8 cellular contexts compared by ENCODE assay signal in genomic region chr16:4376126-4376819, GRCh38. TPM values are rescaled to one million over a fixed set of nuclear protein-coding genes. Genes with fewer than 3 reads are reported as not detected.
A peak's percentile ranks its signal among the peaks of the same experiment; 100 is the strongest.
DNase-seq lines count a peak whose midpoint lies in the region; ATAC-seq and TF ChIP-seq lines count a peak whose summit lies in the region.

No MANE protein-coding gene starts in this region.

- H3K9ac ChIP-seq in mesenchymal stem cell (ENCODE audit: low read length): peak overlapping the region; percentile 86

- H3K4me1 ChIP-seq in mesenchymal stem cell (ENCODE audit: control insufficient read depth, insufficient read depth, low read depth, low read length) (peaks cover 85% of the 10 kb centered on the region), thoracic aorta (ENCODE audit: control insufficient read depth in 1 of 2, low read depth in 2 of 2) (peaks cover 52 to 71% of the 10 kb centered on the region in 2 donors)

- peak overlapping the region; percentile 37 for H2AK5ac ChIP-seq in mesenchymal stem cell (ENCODE audit: low read length, severe bottlenecking)

- peak overlapping the region in 1 of 2 experiments; percentile 27 for H3K4ac ChIP-seq in mesenchymal stem cell (ENCODE audit: low read depth in 1 of 2, low read length in 2 of 2)

- peak; percentile 29 for ATAC-seq in thoracic aorta (ENCODE audit: insufficient number of reproducible peaks, low FRiP score, low read depth)
- ATAC-seq in activated T-cell treated with anti-CD3 and anti-CD28 coated beads, Interleukin-2, amount 50 U/mL, for 72 hours (replicated peaks in 1 of 2): no peak

- H3K27me3 ChIP-seq in dorsolateral prefrontal cortex (no peaks in the 10 kb centered on the region), mesenchymal stem cell (ENCODE audit: control insufficient read depth in 1 of 2, insufficient read depth in 1 of 2, low read length in 2 of 2) (no peaks in the 10 kb centered on the region), thoracic aorta (replicated peaks; ENCODE audit: insufficient read depth) (no peaks in the 10 kb centered on the region)

- peaks cover 7% of the 10 kb centered on the region for H3K4me1 Mint-ChIP-seq in activated T-cell treated with anti-CD3 and anti-CD28 coated beads, Interleukin-2, amount 50 U/mL, for 72 hours (ENCODE audit: low read depth)

- peaks cover 19% of the 10 kb centered on the region for H3K79me1 ChIP-seq in mesenchymal stem cell (replicated peaks; ENCODE audit: low read length, poor library complexity, severe bottlenecking)

- peak; percentile 43 for DNase-seq in LNCaP clone FGC (ENCODE audit: low read depth)
- peak; percentile 75 to 91 (median 84) for DNase-seq in dorsolateral prefrontal cortex
- no peak for DNase-seq in mesenchymal stem cell
- DNase-seq in thoracic aorta (ENCODE audit: low spot score): peak; percentile 79
- DNase-seq in NCI-H1105 (lab: John Stamatoyannopoulos, UW): no peak
- no peak for DNase-seq in activated T-cell treated with anti-CD3 and anti-CD28 coated beads, Interleukin-2, amount 50 U/mL, for 72 hours
- no peak for DNase-seq in MV-4-11 (lab: John Stamatoyannopoulos, UW)
- no peak for DNase-seq in activated T-cell treated with anti-CD3 and anti-CD28 coated beads, Interleukin-2, amount 50 U/mL, for 1 hour

- peak overlapping the region; percentile 40 for H2BK15ac ChIP-seq in mesenchymal stem cell (ENCODE audit: low read depth, poor library complexity, severe bottlenecking)

- no peak overlapping the region for H3K27ac Mint-ChIP-seq in activated T-cell treated with anti-CD3 and anti-CD28 coated beads, Interleukin-2, amount 50 U/mL, for 72 hours

- peak overlapping the region in 1 of 2 experiments; percentile 5 for H3K23ac ChIP-seq in mesenchymal stem cell (ENCODE audit: low read length in 2 of 2)

- peak overlapping the region; percentile 12 for H4K91ac ChIP-seq in mesenchymal stem cell (ENCODE audit: low read length)

- intact Hi-C loops in dorsolateral prefrontal cortex (cut with DNase I): no loop called here

- no peak overlapping the region for H4K8ac ChIP-seq in mesenchymal stem cell (ENCODE audit: low read length)

- no peaks in the 10 kb centered on the region for H3K9me3 ChIP-seq in mesenchymal stem cell (ENCODE audit: control insufficient read depth, low read length)
- no peaks in the 10 kb centered on the region for H3K9me3 ChIP-seq in thoracic aorta

- H3K4me3 Mint-ChIP-seq in activated T-cell treated with anti-CD3 and anti-CD28 coated beads, Interleukin-2, amount 50 U/mL, for 72 hours: no peak overlapping the region

- TF ChIP-seq CTCF in LNCaP clone FGC (IDR thresholded peaks at IDR 0.05; ENCODE audit: control insufficient read depth, extremely low read depth, insufficient read depth) (no peak), dorsolateral prefrontal cortex (IDR thresholded peaks at IDR 0.05 in 54 of 56, conservative IDR thresholded peaks at IDR 0.05 in 2 of 56; ENCODE audit: low read depth in 1 of 56, partially characterized antibody in 56 of 56) (no peak), thoracic aorta (IDR thresholded peaks at IDR 0.05) (no peak)

- H3K4me3 ChIP-seq in LNCaP clone FGC (ENCODE audit: low read depth, low read length) (peak overlapping the region; percentile 25; the same call in 1 of the 2 replicates), dorsolateral prefrontal cortex (peak overlapping the region in 22 of 59 donors; percentile 2 to 48 (median 16)), mesenchymal stem cell (ENCODE audit: insufficient read depth in 1 of 2, low read depth in 1 of 2, low read length in 2 of 2) (peak overlapping the region in 1 of 2 experiments; percentile 70), thoracic aorta (peak overlapping the region; percentile 85)

- no peak overlapping the region for H2AFZ ChIP-seq in mesenchymal stem cell (ENCODE audit: low read depth, low read length)

- WGBS in mesenchymal stem cell: 65% methylated on average over 28 of the region's 30 CpGs

- H2BK5ac ChIP-seq in mesenchymal stem cell (ENCODE audit: low read depth, low read length, poor library complexity, severe bottlenecking): no peak overlapping the region

- peak overlapping the region in 56 of 59 donors; percentile 6 to 93 (median 74) for H3K27ac ChIP-seq in dorsolateral prefrontal cortex
- no peak overlapping the region for H3K27ac ChIP-seq in mesenchymal stem cell (ENCODE audit: low read length, poor library complexity, severe bottlenecking)
- peak overlapping the region; percentile 99 for H3K27ac ChIP-seq in thoracic aorta

- H2BK12ac ChIP-seq in mesenchymal stem cell (ENCODE audit: low read length in 2 of 2): peak overlapping the region in 1 of 2 experiments; percentile 4

- H3K27me3 Mint-ChIP-seq in activated T-cell treated with anti-CD3 and anti-CD28 coated beads, Interleukin-2, amount 50 U/mL, for 72 hours (ENCODE audit: low read depth): no peaks in the 10 kb centered on the region

- H3K14ac ChIP-seq in mesenchymal stem cell (ENCODE audit: low read length in 2 of 2): peak overlapping the region in 1 of 2 experiments; percentile 88

- peak overlapping the region; percentile 54 to 88 for H3K18ac ChIP-seq in mesenchymal stem cell (ENCODE audit: low read depth in 1 of 2, low read length in 2 of 2)

- H2BK120ac ChIP-seq in mesenchymal stem cell (ENCODE audit: low read depth, low read length): no peak overlapping the region

- H3K36me3 Mint-ChIP-seq in activated T-cell treated with anti-CD3 and anti-CD28 coated beads, Interleukin-2, amount 50 U/mL, for 72 hours (ENCODE audit: insufficient read depth in 2 of 2): no peaks in the 10 kb centered on the region

- H3K36me3 ChIP-seq in mesenchymal stem cell (ENCODE audit: control insufficient read depth in 1 of 2, insufficient read depth in 2 of 2, low read depth in 1 of 2, low read length in 2 of 2) (peaks cover 31 to 47% of the 10 kb centered on the region in 2 experiments), thoracic aorta (peaks cover 7% of the 10 kb centered on the region)

- peak overlapping the region; percentile 11 for H3K4me2 ChIP-seq in mesenchymal stem cell (ENCODE audit: low read length, poor library complexity, severe bottlenecking)

- no peaks in the 10 kb centered on the region for H3K9me3 Mint-ChIP-seq in activated T-cell treated with anti-CD3 and anti-CD28 coated beads, Interleukin-2, amount 50 U/mL, for 72 hours

RNA-seq across cellular contexts. Expression of gene VASN, which starts 4.6 kb away (rescaled TPM):
- 10 to 100 TPM in 84 of 120 experiments, 1 to 10 TPM in 36; 3.9 to 49.4 (median 12.1) TPM for total RNA-seq in dorsolateral prefrontal cortex
- 127 TPM for polyA plus RNA-seq in mesenchymal stem cell (2013, experiment 1 of 2)
- 127 TPM for polyA plus RNA-seq in mesenchymal stem cell (2013, experiment 2 of 2)
- total RNA-seq in thoracic aorta: 100 to 1,000 TPM; 197 to 217 TPM
- total RNA-seq in activated T-cell treated with anti-CD3 and anti-CD28 coated beads, Interleukin-2, amount 50 U/mL, for 72 hours: not detected

RNA-seq across cellular contexts. Expression of gene PAM16, which starts 25.2 kb away (rescaled TPM):
- total RNA-seq in dorsolateral prefrontal cortex (10 to 100 TPM; 31.5 to 61.9 (median 44.6) TPM), thoracic aorta (10 to 100 TPM; 18.4 to 21.1 TPM)
- polyA plus RNA-seq in mesenchymal stem cell (2013, experiment 1 of 2): 39.3 TPM
- 43.3 TPM for polyA plus RNA-seq in mesenchymal stem cell (2013, experiment 2 of 2)
- 10 to 100 TPM; 46.6 to 48.2 TPM for total RNA-seq in activated T-cell treated with anti-CD3 and anti-CD28 coated beads, Interleukin-2, amount 50 U/mL, for 72 hours

RNA-seq across cellular contexts. Expression of gene CORO7, which starts 40.1 kb away (rescaled TPM):
- total RNA-seq in dorsolateral prefrontal cortex (100 to 1,000 TPM in 1 of 120 experiments, 10 to 100 TPM in 119; 38.4 to 111 (median 63.7) TPM), thoracic aorta (10 to 100 TPM; 71.1 to 79.1 TPM)
- polyA plus RNA-seq in mesenchymal stem cell (2013, experiment 1 of 2): 25.5 TPM
- polyA plus RNA-seq in mesenchymal stem cell (2013, experiment 2 of 2): 22.1 TPM
- 100 to 1,000 TPM in 1 of 2 donors, 10 to 100 TPM in 1; 88.6 to 105 TPM for total RNA-seq in activated T-cell treated with anti-CD3 and anti-CD28 coated beads, Interleukin-2, amount 50 U/mL, for 72 hours

RNA-seq across cellular contexts. Expression of gene DNAJA3, which starts 49.4 kb away (rescaled TPM):
- total RNA-seq in dorsolateral prefrontal cortex (10 to 100 TPM; 38.3 to 66.6 (median 53.2) TPM), thoracic aorta (10 to 100 TPM; 35.2 to 52.2 TPM)
- polyA plus RNA-seq in mesenchymal stem cell (2013, experiment 1 of 2): 27.3 TPM
- 27.3 TPM for polyA plus RNA-seq in mesenchymal stem cell (2013, experiment 2 of 2)
- 10 to 100 TPM; 83.6 to 98.7 TPM for total RNA-seq in activated T-cell treated with anti-CD3 and anti-CD28 coated beads, Interleukin-2, amount 50 U/mL, for 72 hours

Comparison
In these comparisons a context has a peak if more than half of its experiments do, and no peak if none do; other contexts are left out.
1. DNase-seq: peak in LNCaP clone FGC (single experiment), dorsolateral prefrontal cortex (10 of 10) and thoracic aorta (single experiment); none in mesenchymal stem cell (single experiment), NCI-H1105 (single experiment), activated T-cell treated with anti-CD3 and anti-CD28 coated beads, Interleukin-2, amount 50 U/mL, for 72 hours (0 of 2), MV-4-11 (single experiment) and activated T-cell treated with anti-CD3 and anti-CD28 coated beads, Interleukin-2, amount 50 U/mL, for 1 hour (single experiment).
2. RNA of gene VASN, which starts 4.6 kb away (total RNA-seq): 197 to 217 TPM in thoracic aorta and 3.9 to 49.4 TPM in dorsolateral prefrontal cortex; not detected in activated T-cell treated with anti-CD3 and anti-CD28 coated beads, Interleukin-2, amount 50 U/mL, for 72 hours; every median in the first group is over 4 times any median in the second.